In genomic region chrX:71302461-71303213, GRCh38 we compare ENCODE assay signal across 15 cellular contexts. TPM values are rescaled to one million over a fixed set of nuclear protein-coding genes. Genes with fewer than 3 reads are reported as not detected.
DNase-seq lines count a peak whose midpoint lies in the region; ATAC-seq, FAIRE-seq and TF ChIP-seq lines count a peak whose summit lies in the region.
"Had no signal": no experiment of that assay in that cellular context is flagged by ENCODE, and none has a peak within 500 bp of the region (broad histone marks: within the 10 kb centered on the region; RNA-seq: fewer than 3 reads in every experiment).

No MANE protein-coding gene starts in this region.

- no peak overlapping the region for H3K14ac ChIP-seq in mesenchymal stem cell (ENCODE audit: low read length in 2 of 2)

- DNase-seq in activated naive CD4-positive, alpha-beta T cell treated with anti-CD3 and anti-CD28 coated beads, Interleukin-2, amount 50 U/mL, for 72 hours (ENCODE audit: low spot score in 2 of 2), result no peak
- DNase-seq in activated naive CD4-positive, alpha-beta T cell (lab: John Stamatoyannopoulos, UW), result no peak
- DNase-seq in activated CD4-positive, alpha-beta memory T cell treated with anti-CD3 and anti-CD28 coated beads for 36 hours, result no peak
- DNase-seq in left ventricle myocardium inferior (no peak), uterus (no peak), mesenchymal stem cell (no peak), AG20443 (ENCODE audit: low spot score) (no peak), urothelium cell line (ENCODE audit: low spot score) (no peak)
- DNase-seq: amniotic stem cell, DND-41, NCI-H446, SJCRH30 had no signal

- no peaks in the 10 kb centered on the region for H3K27me3 Mint-ChIP-seq in activated CD4-positive, alpha-beta memory T cell treated with anti-CD3 and anti-CD28 coated beads for 36 hours
- H3K27me3 Mint-ChIP-seq: B cell, type B pancreatic cell had no signal

- POLR2A ChIA-PET in activated CD4-positive, alpha-beta memory T cell treated with anti-CD3 and anti-CD28 coated beads for 36 hours (lab: Charles Lee), result interaction anchor here (1.7 kb wide), 1 partner anchor 64 kb away, joined by 4 read pairs; the partner anchor contains the start of gene TAF1

- 64% methylated on average over 4 of the region's 5 CpGs for WGBS in mesenchymal stem cell

- H3K23ac ChIP-seq in mesenchymal stem cell (ENCODE audit: low read length in 2 of 2), result no peak overlapping the region

- H3K18ac ChIP-seq in mesenchymal stem cell (ENCODE audit: low read depth in 1 of 2, low read length in 2 of 2), result no peak overlapping the region

- no peak overlapping the region for H4K91ac ChIP-seq in mesenchymal stem cell (ENCODE audit: low read length)

- no peak overlapping the region for H2AK5ac ChIP-seq in mesenchymal stem cell (ENCODE audit: low read length, severe bottlenecking)

- H3K4me1 ChIP-seq in left ventricle myocardium inferior (peaks cover 12% of the 10 kb centered on the region), uterus (no peaks in the 10 kb centered on the region), mesenchymal stem cell (ENCODE audit: control insufficient read depth, insufficient read depth, low read depth, low read length) (peaks cover 2% of the 10 kb centered on the region)

- H2BK5ac ChIP-seq in mesenchymal stem cell (ENCODE audit: low read depth, low read length, poor library complexity, severe bottlenecking), result no peak overlapping the region

- CTCF ChIA-PET in activated CD4-positive, alpha-beta memory T cell treated with anti-CD3 and anti-CD28 coated beads for 36 hours (lab: Charles Lee), result no interaction called here

- no peak for TF ChIP-seq POLR2A in uterus (IDR thresholded peaks at IDR 0.05)

- H3K4me3 ChIP-seq in left ventricle myocardium inferior (peak overlapping the region; percentile 62), uterus (peak overlapping the region in 1 of 2 donors; percentile 12), mesenchymal stem cell (ENCODE audit: insufficient read depth in 1 of 2, low read depth in 1 of 2, low read length in 2 of 2) (no peak overlapping the region)
- H3K4me3 ChIP-seq: SJCRH30 had no signal

- FAIRE-seq in urothelium cell line (lab: Jason Lieb, UNC), result no peak
- FAIRE-seq: endometrium had no signal

- no peak overlapping the region for H3K4me2 ChIP-seq in mesenchymal stem cell (ENCODE audit: low read length, poor library complexity, severe bottlenecking)

- no peak overlapping the region for H2AFZ ChIP-seq in mesenchymal stem cell (ENCODE audit: low read depth, low read length)

- no peak overlapping the region for H2BK12ac ChIP-seq in mesenchymal stem cell (ENCODE audit: low read length in 2 of 2)

- peaks cover 7 to 19% of the 10 kb centered on the region in 2 donors for H3K36me3 Mint-ChIP-seq in activated naive CD4-positive, alpha-beta T cell treated with anti-CD3 and anti-CD28 coated beads, Interleukin-2, amount 50 U/mL, for 72 hours
- H3K36me3 Mint-ChIP-seq in activated CD4-positive, alpha-beta memory T cell treated with anti-CD3 and anti-CD28 coated beads for 36 hours, result peaks cover 37% of the 10 kb centered on the region

- H3K4me3 Mint-ChIP-seq in activated CD4-positive, alpha-beta memory T cell treated with anti-CD3 and anti-CD28 coated beads for 36 hours, result no peak overlapping the region
- H3K4me3 Mint-ChIP-seq: B cell, type B pancreatic cell had no signal

- H3K36me3 ChIP-seq in left ventricle myocardium inferior (peaks cover 30% of the 10 kb centered on the region), uterus (no peaks in the 10 kb centered on the region), mesenchymal stem cell (ENCODE audit: control insufficient read depth in 1 of 2, insufficient read depth in 2 of 2, low read depth in 1 of 2, low read length in 2 of 2) (peaks cover 18 to 33% of the 10 kb centered on the region in 2 experiments)

- peak overlapping the region; percentile 83 for H3K27ac ChIP-seq in left ventricle myocardium inferior (replicated peaks)
- H3K27ac ChIP-seq in uterus, result peak overlapping the region; percentile 15 to 76
- no peak overlapping the region for H3K27ac ChIP-seq in mesenchymal stem cell (ENCODE audit: low read length, poor library complexity, severe bottlenecking)

- no peaks in the 10 kb centered on the region for H3K79me1 ChIP-seq in mesenchymal stem cell (replicated peaks; ENCODE audit: low read length, poor library complexity, severe bottlenecking)

- H3K4me1 Mint-ChIP-seq in activated CD4-positive, alpha-beta memory T cell treated with anti-CD3 and anti-CD28 coated beads for 36 hours (ENCODE audit: low read depth), result peaks cover 16% of the 10 kb centered on the region
- H3K4me1 Mint-ChIP-seq: B cell had no signal

- H2BK120ac ChIP-seq in mesenchymal stem cell (ENCODE audit: low read depth, low read length), result no peak overlapping the region

- H3K27me3 ChIP-seq in left ventricle myocardium inferior (ENCODE audit: low read depth) (no peaks in the 10 kb centered on the region), uterus (no peaks in the 10 kb centered on the region), mesenchymal stem cell (ENCODE audit: control insufficient read depth in 1 of 2, insufficient read depth in 1 of 2, low read length in 2 of 2) (no peaks in the 10 kb centered on the region)
- H3K27me3 ChIP-seq: SJCRH30 had no signal

- H3K9me3 ChIP-seq in left ventricle myocardium inferior (replicated peaks) (no peaks in the 10 kb centered on the region), uterus (no peaks in the 10 kb centered on the region), mesenchymal stem cell (ENCODE audit: control insufficient read depth, low read length) (no peaks in the 10 kb centered on the region)
- H3K9me3 ChIP-seq: SJCRH30 had no signal

- peak; percentile 29 to 30 for ATAC-seq in activated naive CD4-positive, alpha-beta T cell treated with anti-CD3 and anti-CD28 coated beads, Interleukin-2, amount 50 U/mL, for 72 hours

- H4K8ac ChIP-seq in mesenchymal stem cell (ENCODE audit: low read length), result no peak overlapping the region

- H3K4ac ChIP-seq in mesenchymal stem cell (ENCODE audit: low read depth in 1 of 2, low read length in 2 of 2), result no peak overlapping the region

- no peak for TF ChIP-seq CTCF in left ventricle myocardium inferior (IDR thresholded peaks at IDR 0.05; ENCODE audit: borderline replicate concordance)
- TF ChIP-seq CTCF in uterus (IDR thresholded peaks at IDR 0.05), result no peak

- H3K9ac ChIP-seq in mesenchymal stem cell (ENCODE audit: low read length), result no peak overlapping the region

- no peaks in the 10 kb centered on the region for H3K9me3 Mint-ChIP-seq in activated naive CD4-positive, alpha-beta T cell treated with anti-CD3 and anti-CD28 coated beads, Interleukin-2, amount 50 U/mL, for 72 hours
- no peaks in the 10 kb centered on the region for H3K9me3 Mint-ChIP-seq in activated CD4-positive, alpha-beta memory T cell treated with anti-CD3 and anti-CD28 coated beads for 36 hours
- H3K9me3 Mint-ChIP-seq: type B pancreatic cell had no signal

- intact Hi-C loops in activated CD4-positive, alpha-beta memory T cell treated with anti-CD3 and anti-CD28 coated beads for 36 hours (cut with micrococcal nuclease), result no loop called here
- intact Hi-C loops in left ventricle myocardium inferior (cut with micrococcal nuclease) (no loop called here), uterus (cut with DNase I; ENCODE audit: low total_unique reads) (no loop called here)

- no peak overlapping the region for H2BK15ac ChIP-seq in mesenchymal stem cell (ENCODE audit: low read depth, poor library complexity, severe bottlenecking)

- peak overlapping the region; percentile 24 to 88 for H3K27ac Mint-ChIP-seq in activated naive CD4-positive, alpha-beta T cell treated with anti-CD3 and anti-CD28 coated beads, Interleukin-2, amount 50 U/mL, for 72 hours
- H3K27ac Mint-ChIP-seq in activated CD4-positive, alpha-beta memory T cell treated with anti-CD3 and anti-CD28 coated beads for 36 hours, result peak overlapping the region; percentile 43
- H3K27ac Mint-ChIP-seq: B cell, type B pancreatic cell had no signal

RNA-seq across cellular contexts. Expression of gene ITGB1BP2, which starts 1.1 kb away (rescaled TPM):
- 1 to 10 TPM; 5.8 to 7.8 TPM for total RNA-seq in activated naive CD4-positive, alpha-beta T cell treated with anti-CD3 and anti-CD28 coated beads, Interleukin-2, amount 50 U/mL, for 72 hours
- 1 to 10 TPM; 4.8 to 5.6 TPM for total RNA-seq in activated CD4-positive, alpha-beta memory T cell treated with anti-CD3 and anti-CD28 coated beads for 36 hours
- 111 TPM for total RNA-seq in left ventricle myocardium inferior
- total RNA-seq in uterus, result 10 to 100 TPM in 2 of 4 donors, 1 to 10 TPM in 1, not detected in 1; 5.5 to 15.9 (median 11.2) TPM
- 0.25 TPM for polyA plus RNA-seq in mesenchymal stem cell (2013, experiment 1 of 2)
- polyA plus RNA-seq in mesenchymal stem cell (2013, experiment 2 of 2), result 0.36 TPM

RNA-seq across cellular contexts. Expression of gene NONO, which starts 19.2 kb away (rescaled TPM):
- 100 to 1,000 TPM; 527 to 606 TPM for total RNA-seq in activated naive CD4-positive, alpha-beta T cell treated with anti-CD3 and anti-CD28 coated beads, Interleukin-2, amount 50 U/mL, for 72 hours
- 100 to 1,000 TPM; 450 to 460 TPM for total RNA-seq in activated CD4-positive, alpha-beta memory T cell treated with anti-CD3 and anti-CD28 coated beads for 36 hours
- total RNA-seq in left ventricle myocardium inferior, result 99.2 TPM
- 100 to 1,000 TPM in 3 of 4 donors, 10 to 100 TPM in 1; 70.0 to 494 (median 216) TPM for total RNA-seq in uterus
- 278 TPM for polyA plus RNA-seq in mesenchymal stem cell (2013, experiment 1 of 2)
- 272 TPM for polyA plus RNA-seq in mesenchymal stem cell (2013, experiment 2 of 2)

RNA-seq across cellular contexts. Expression of gene ZMYM3, which starts 48.7 kb away (rescaled TPM):
- 10 to 100 TPM in 1 of 2 donors, 1 to 10 TPM in 1; 5.1 to 32.5 TPM for total RNA-seq in activated naive CD4-positive, alpha-beta T cell treated with anti-CD3 and anti-CD28 coated beads, Interleukin-2, amount 50 U/mL, for 72 hours
- 10 to 100 TPM; 17.2 to 17.5 TPM for total RNA-seq in activated CD4-positive, alpha-beta memory T cell treated with anti-CD3 and anti-CD28 coated beads for 36 hours
- total RNA-seq in left ventricle myocardium inferior, result 14.3 TPM
- 10 to 100 TPM; 12.1 to 37.9 (median 27.3) TPM for total RNA-seq in uterus
- 18.4 TPM for polyA plus RNA-seq in mesenchymal stem cell (2013, experiment 1 of 2)
- 17.6 TPM for polyA plus RNA-seq in mesenchymal stem cell (2013, experiment 2 of 2)
